Comparison of ENCODE assay signal across 8 cellular contexts in genomic region chr3:27312044-27312668, GRCh38. TPM values are rescaled to one million over a fixed set of nuclear protein-coding genes. Genes with fewer than 3 reads are reported as not detected.
DNase-seq lines count a peak whose midpoint lies in the region; ATAC-seq, FAIRE-seq and TF ChIP-seq lines count a peak whose summit lies in the region.

No MANE protein-coding gene starts in this region.

- H3K36me3 Mint-ChIP-seq in T-helper 2 cell treated with Interferon-gamma antibody and Interleukin-4, amounts not matched to agents 5 μg/mL and 100 μg/mL, for 36 hours (ENCODE audit: low read depth): no peaks in the 10 kb centered on the region

- H3K9me3 Mint-ChIP-seq in T-helper 2 cell treated with Interferon-gamma antibody and Interleukin-4, amounts not matched to agents 5 μg/mL and 100 μg/mL, for 36 hours: no peaks in the 10 kb centered on the region

- H3K4me1 ChIP-seq in gastroesophageal sphincter: peaks cover 2 to 18% (median 4%) of the 10 kb centered on the region in 3 donors

- H3K4me3 ChIP-seq in gastroesophageal sphincter: no peak overlapping the region

- H3K4me3 Mint-ChIP-seq in T-helper 2 cell treated with Interferon-gamma antibody and Interleukin-4, amounts not matched to agents 5 μg/mL and 100 μg/mL, for 36 hours: no peak overlapping the region

- H3K27ac Mint-ChIP-seq in T-helper 2 cell treated with Interferon-gamma antibody and Interleukin-4, amounts not matched to agents 5 μg/mL and 100 μg/mL, for 36 hours: no peak overlapping the region

- peak; percentile 77 for FAIRE-seq in TTC549 (lab: Jason Lieb, UNC)

- no peak overlapping the region for H3K27ac ChIP-seq in gastroesophageal sphincter

- TF ChIP-seq POLR2A in gastroesophageal sphincter (IDR thresholded peaks at IDR 0.05): no peak

- H3K27me3 ChIP-seq in gastroesophageal sphincter: no peaks in the 10 kb centered on the region

- no peaks in the 10 kb centered on the region for H3K36me3 ChIP-seq in gastroesophageal sphincter

- peak; percentile 74 to 85 (median 79) for TF ChIP-seq CTCF in gastroesophageal sphincter (IDR thresholded peaks at IDR 0.05)

- DNase-seq in CMK (ENCODE audit: low read depth): peak; percentile 15
- DNase-seq in NCI-H1694 (lab: John Stamatoyannopoulos, UW): peak; percentile 9
- peak; percentile 87 for DNase-seq in pons (ENCODE audit: low spot score)
- no peak for DNase-seq in T-helper 2 cell treated with Interferon-gamma antibody and Interleukin-4, amounts not matched to agents 5 μg/mL and 100 μg/mL, for 36 hours (ENCODE audit: low spot score)

- peaks cover 5% of the 10 kb centered on the region for H3K4me1 Mint-ChIP-seq in T-helper 2 cell treated with Interferon-gamma antibody and Interleukin-4, amounts not matched to agents 5 μg/mL and 100 μg/mL, for 36 hours (ENCODE audit: low read depth)

- peak; percentile 93 for ATAC-seq in GM18511 (IDR thresholded peaks at IDR 0.05; ENCODE audit: unreplicated experiment)
- ATAC-seq in HG02870 (IDR thresholded peaks at IDR 0.05; ENCODE audit: unreplicated experiment): peak; percentile 91
- peak; percentile 60 for ATAC-seq in gastroesophageal sphincter

- H3K27me3 Mint-ChIP-seq in T-helper 2 cell treated with Interferon-gamma antibody and Interleukin-4, amounts not matched to agents 5 μg/mL and 100 μg/mL, for 36 hours (ENCODE audit: low read depth): peaks cover 16% of the 10 kb centered on the region

- TF ChIP-seq EP300 in gastroesophageal sphincter (IDR thresholded peaks at IDR 0.05): no peak

- H3K9me3 ChIP-seq in gastroesophageal sphincter: no peaks in the 10 kb centered on the region

- 24 to 31% methylated on average over 4 to 5 of the region's 5 CpGs for WGBS in gastroesophageal sphincter (ENCODE audit: low coverage in 1 of 2), 2 donors

RNA-seq across cellular contexts. Expression of gene NEK10, which starts 57.0 kb away (rescaled TPM):
- total RNA-seq in gastroesophageal sphincter: 1 to 10 TPM in 3 of 4 donors, under 1 TPM in 1; 0.62 to 2.7 (median 1.5) TPM
